In the genomic region with DNA sequence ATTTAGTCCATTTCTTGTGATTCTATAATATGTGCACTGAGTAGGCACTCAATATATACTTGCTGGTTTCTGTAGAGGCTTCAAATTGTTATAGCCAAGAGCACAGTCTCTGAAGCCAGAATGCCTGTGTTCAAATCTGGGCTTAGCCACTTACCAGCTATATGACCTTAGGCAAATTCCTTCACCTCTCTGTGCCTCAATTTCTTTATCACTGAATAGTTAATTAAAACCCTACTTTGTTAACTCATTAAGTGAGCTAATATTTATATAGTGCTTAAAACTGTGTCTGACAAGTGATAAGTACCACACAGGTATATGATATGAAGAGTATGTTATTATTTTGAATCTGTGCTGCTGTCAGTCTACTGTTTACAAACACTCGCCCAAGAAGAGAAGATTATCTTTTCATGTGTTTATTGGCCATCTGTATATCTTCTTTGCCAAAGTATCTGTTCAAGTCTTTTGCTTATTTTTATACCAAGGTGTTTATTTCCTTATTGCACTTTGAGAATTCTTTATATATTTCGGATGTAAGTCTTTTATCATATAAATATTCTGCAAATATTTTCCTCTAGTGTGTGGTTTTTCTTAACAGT, we compare ENCODE assay signal across 8 cellular contexts.
"Had no signal": no experiment of that assay in that cellular context is flagged by ENCODE, and none has a peak within 500 bp of the region (broad histone marks: within the 10 kb centered on the region; RNA-seq: fewer than 3 reads in every experiment).

No MANE protein-coding gene starts in this region.

- DNase-seq: GM23248, GOT3, H7, HFFc6, IMR-90, KG1 had no signal

- ATAC-seq: HCT116, K562 had no signal
